ENCODE assay signal across 1 cellular context in the genomic region with DNA sequence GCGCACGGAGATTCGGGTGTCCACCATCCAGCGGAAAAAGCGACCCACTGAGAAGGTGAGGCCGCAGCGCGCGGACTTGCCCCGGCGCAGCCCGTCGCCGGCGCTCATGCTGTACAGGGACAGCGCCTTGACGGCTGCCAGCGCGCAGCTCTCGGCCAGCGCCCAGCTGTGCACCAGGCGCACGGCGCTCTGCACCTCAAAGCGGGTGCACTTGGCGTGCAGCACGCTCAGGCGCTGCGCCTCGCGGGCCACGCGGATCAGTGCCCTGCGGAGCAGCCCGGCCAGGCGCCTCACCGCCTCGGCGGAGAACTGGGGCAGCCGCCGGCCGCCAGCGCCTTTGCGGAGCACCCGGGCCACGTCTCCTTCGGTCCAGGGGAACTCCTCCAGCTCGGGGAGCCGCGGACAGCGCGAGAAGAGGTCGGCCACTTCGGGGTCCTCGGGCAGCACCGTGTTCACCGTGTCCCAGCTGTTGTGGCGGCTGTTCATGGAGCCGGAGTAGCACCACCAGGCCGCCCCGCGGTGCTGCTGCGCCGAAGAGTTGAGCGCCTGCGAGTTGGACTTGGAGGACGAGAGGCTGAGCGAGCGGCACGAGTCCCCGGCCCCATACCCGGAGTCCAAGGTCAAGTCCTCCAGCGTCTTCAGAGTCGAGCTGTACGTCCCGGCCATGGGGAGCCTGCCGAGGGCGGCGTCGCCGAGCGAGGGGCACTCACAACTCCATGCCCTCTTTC.
TF ChIP-seq lines count a peak whose summit lies in the region.

No MANE protein-coding gene starts in this region.

TF ChIP-seq in HCT116, 20 proteins besides CTCF, POLR2A, EP300 and RAD21 (continued from another document):
- TF ChIP-seq, protein P1, sequence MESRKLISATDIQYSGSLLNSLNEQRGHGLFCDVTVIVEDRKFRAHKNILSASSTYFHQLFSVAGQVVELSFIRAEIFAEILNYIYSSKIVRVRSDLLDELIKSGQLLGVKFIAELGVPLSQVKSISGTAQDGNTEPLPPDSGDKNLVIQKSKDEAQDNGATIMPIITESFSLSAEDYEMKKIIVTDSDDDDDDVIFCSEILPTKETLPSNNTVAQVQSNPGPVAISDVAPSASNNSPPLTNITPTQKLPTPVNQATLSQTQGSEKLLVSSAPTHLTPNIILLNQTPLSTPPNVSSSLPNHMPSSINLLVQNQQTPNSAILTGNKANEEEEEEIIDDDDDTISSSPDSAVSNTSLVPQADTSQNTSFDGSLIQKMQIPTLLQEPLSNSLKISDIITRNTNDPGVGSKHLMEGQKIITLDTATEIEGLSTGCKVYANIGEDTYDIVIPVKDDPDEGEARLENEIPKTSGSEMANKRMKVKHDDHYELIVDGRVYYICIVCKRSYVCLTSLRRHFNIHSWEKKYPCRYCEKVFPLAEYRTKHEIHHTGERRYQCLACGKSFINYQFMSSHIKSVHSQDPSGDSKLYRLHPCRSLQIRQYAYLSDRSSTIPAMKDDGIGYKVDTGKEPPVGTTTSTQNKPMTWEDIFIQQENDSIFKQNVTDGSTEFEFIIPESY (IDR thresholded peaks at IDR 0.05; ENCODE audit: extremely low read depth, insufficient replicate concordance, low read length) = no peak
- TF ChIP-seq SRF (IDR thresholded peaks at IDR 0.05; ENCODE audit: low read depth) (no peak), ELF1 (IDR thresholded peaks at IDR 0.05; ENCODE audit: borderline replicate concordance, low read depth) (no peak), EZH2 (IDR thresholded peaks at IDR 0.05) (no peak), EGR1 (IDR thresholded peaks at IDR 0.05; ENCODE audit: low read depth) (no peak), ZNF274 (IDR thresholded peaks at IDR 0.05; ENCODE audit: low read depth, low read length) (no peak)
- TF ChIP-seq, protein P2, sequence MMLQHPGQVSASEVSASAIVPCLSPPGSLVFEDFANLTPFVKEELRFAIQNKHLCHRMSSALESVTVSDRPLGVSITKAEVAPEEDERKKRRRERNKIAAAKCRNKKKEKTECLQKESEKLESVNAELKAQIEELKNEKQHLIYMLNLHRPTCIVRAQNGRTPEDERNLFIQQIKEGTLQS (IDR thresholded peaks at IDR 0.05) = no peak
- TF ChIP-seq, protein P3, sequence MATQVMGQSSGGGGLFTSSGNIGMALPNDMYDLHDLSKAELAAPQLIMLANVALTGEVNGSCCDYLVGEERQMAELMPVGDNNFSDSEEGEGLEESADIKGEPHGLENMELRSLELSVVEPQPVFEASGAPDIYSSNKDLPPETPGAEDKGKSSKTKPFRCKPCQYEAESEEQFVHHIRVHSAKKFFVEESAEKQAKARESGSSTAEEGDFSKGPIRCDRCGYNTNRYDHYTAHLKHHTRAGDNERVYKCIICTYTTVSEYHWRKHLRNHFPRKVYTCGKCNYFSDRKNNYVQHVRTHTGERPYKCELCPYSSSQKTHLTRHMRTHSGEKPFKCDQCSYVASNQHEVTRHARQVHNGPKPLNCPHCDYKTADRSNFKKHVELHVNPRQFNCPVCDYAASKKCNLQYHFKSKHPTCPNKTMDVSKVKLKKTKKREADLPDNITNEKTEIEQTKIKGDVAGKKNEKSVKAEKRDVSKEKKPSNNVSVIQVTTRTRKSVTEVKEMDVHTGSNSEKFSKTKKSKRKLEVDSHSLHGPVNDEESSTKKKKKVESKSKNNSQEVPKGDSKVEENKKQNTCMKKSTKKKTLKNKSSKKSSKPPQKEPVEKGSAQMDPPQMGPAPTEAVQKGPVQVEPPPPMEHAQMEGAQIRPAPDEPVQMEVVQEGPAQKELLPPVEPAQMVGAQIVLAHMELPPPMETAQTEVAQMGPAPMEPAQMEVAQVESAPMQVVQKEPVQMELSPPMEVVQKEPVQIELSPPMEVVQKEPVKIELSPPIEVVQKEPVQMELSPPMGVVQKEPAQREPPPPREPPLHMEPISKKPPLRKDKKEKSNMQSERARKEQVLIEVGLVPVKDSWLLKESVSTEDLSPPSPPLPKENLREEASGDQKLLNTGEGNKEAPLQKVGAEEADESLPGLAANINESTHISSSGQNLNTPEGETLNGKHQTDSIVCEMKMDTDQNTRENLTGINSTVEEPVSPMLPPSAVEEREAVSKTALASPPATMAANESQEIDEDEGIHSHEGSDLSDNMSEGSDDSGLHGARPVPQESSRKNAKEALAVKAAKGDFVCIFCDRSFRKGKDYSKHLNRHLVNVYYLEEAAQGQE (IDR thresholded peaks at IDR 0.05; ENCODE audit: low read depth) = no peak
